In the genomic region with DNA sequence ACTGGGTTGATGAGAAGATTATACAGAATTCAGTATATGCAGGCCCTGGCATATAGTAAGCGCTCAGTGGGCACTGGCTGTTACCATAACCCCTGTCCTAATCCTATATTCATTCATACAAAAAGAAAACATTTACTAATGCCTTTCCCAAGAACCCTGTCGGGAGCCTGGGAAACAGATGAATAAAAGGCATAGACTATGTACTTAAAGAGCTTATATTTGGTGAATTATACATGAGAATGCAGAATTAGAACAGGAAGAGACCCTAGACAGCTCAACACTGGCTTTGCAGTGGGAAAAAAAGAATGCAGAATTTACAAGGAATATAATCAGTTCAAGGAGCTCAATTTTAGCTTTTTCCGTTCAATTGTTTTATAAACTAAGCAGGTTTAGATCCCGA, we compare ENCODE assay signal across 1 cellular context.
TF ChIP-seq lines count a peak whose summit lies in the region.

No MANE protein-coding gene starts in this region.

TF ChIP-seq in GM12878, 131 proteins besides CTCF, POLR2A, EP300 and RAD21:
- no peak for TF ChIP-seq RCOR1 (conservative IDR thresholded peaks at IDR 0.05; ENCODE audit: low read depth, low read length)
- no peak for TF ChIP-seq PML (IDR thresholded peaks at IDR 0.05; ENCODE audit: low read length)
